Comparison of ENCODE assay signal across 10 cellular contexts in genomic region chr1:1359668-1360468, GRCh38. TPM values are rescaled to one million over a fixed set of nuclear protein-coding genes. Genes with fewer than 3 reads are reported as not detected.
DNase-seq lines count a peak whose midpoint lies in the region; ATAC-seq and TF ChIP-seq lines count a peak whose summit lies in the region.
"Had no signal": no experiment of that assay in that cellular context is flagged by ENCODE, and none has a peak within 500 bp of the region (broad histone marks: within the 10 kb centered on the region; RNA-seq: fewer than 3 reads in every experiment).

No MANE protein-coding gene starts in this region.

- no peak for ATAC-seq in CD8-positive, alpha-beta T cell
- ATAC-seq in GM18520 (IDR thresholded peaks at IDR 0.05; ENCODE audit: unreplicated experiment) (no peak), GM21423 (IDR thresholded peaks at IDR 0.05; ENCODE audit: unreplicated experiment) (no peak)

- H3F3A ChIP-seq in SK-N-SH (replicated peaks; ENCODE audit: insufficient read depth), result peaks cover 7% of the 10 kb centered on the region

- H3K79me2 ChIP-seq in SK-N-SH (ENCODE audit: insufficient read depth), result no peaks in the 10 kb centered on the region

- no peaks in the 10 kb centered on the region for H3K9me3 Mint-ChIP-seq in CD8-positive, alpha-beta T cell
- H3K9me3 Mint-ChIP-seq in glutamatergic neuron (ENCODE audit: unreplicated experiment), result peaks cover 2% of the 10 kb centered on the region
- H3K9me3 Mint-ChIP-seq in CD8-positive, alpha-beta memory T cell, result no peaks in the 10 kb centered on the region

- peak in 1 of 2 experiments; percentile 57; a peak in 1 of 4 replicates for TF ChIP-seq EP300 in SK-N-SH (IDR thresholded peaks at IDR 0.05; ENCODE audit: borderline replicate concordance in 1 of 2, low read depth in 1 of 2, low read length in 1 of 2)

- TF ChIP-seq RAD21 in SK-N-SH (IDR thresholded peaks at IDR 0.05; ENCODE audit: low read length), result no peak

- H3K4me1 ChIP-seq in CD8-positive, alpha-beta T cell (ENCODE audit: insufficient read depth, low read length), result peaks cover 27% of the 10 kb centered on the region
- peaks cover 20 to 40% of the 10 kb centered on the region in 2 experiments; a peak in 3 of 4 replicates for H3K4me1 ChIP-seq in SK-N-SH (ENCODE audit: control insufficient read depth in 1 of 2, insufficient read depth in 2 of 2, low read depth in 1 of 2, low read length in 1 of 2)
- peaks cover 10% of the 10 kb centered on the region for H3K4me1 ChIP-seq in CD8-positive, alpha-beta memory T cell (ENCODE audit: insufficient read depth, low read length)

- no peaks in the 10 kb centered on the region for H3K27me3 ChIP-seq in CD8-positive, alpha-beta T cell (ENCODE audit: insufficient read depth, low read length)
- H3K27me3 ChIP-seq in SK-N-SH (ENCODE audit: insufficient read depth), result no peaks in the 10 kb centered on the region
- H3K27me3 ChIP-seq in CD8-positive, alpha-beta memory T cell (ENCODE audit: insufficient read depth, low read length, poor library complexity, severe bottlenecking), result no peaks in the 10 kb centered on the region

- CTCF ChIA-PET in CD8-positive, alpha-beta T cell (lab: Charles Lee), result interaction anchor here (0.9 kb wide), 1 partner anchor 12 kb away, joined by 4 read pairs; no protein-coding TSS in a partner anchor
- CTCF ChIA-PET in SK-N-SH (lab: Yijun Ruan, JAX), result interaction anchor here (0.6 to 3.6 kb wide), 2 partner anchors 8 to 11 kb away, joined by 3 to 37 read pairs; no protein-coding TSS in a partner anchor
- CTCF ChIA-PET in CD8-positive, alpha-beta memory T cell (lab: Charles Lee), result interaction anchor here (0.7 kb wide), 1 partner anchor 12 kb away, joined by 3 read pairs; no protein-coding TSS in a partner anchor

- H3K27ac Mint-ChIP-seq in CD8-positive, alpha-beta T cell, result peak overlapping the region; percentile 70
- H3K27ac Mint-ChIP-seq in glutamatergic neuron (ENCODE audit: unreplicated experiment), result no peak overlapping the region
- H3K27ac Mint-ChIP-seq in CD8-positive, alpha-beta memory T cell, result peak overlapping the region in 2 of 8 donors; percentile 36 to 71

- intact Hi-C loops in CD8-positive, alpha-beta T cell (cut with DNase I, micrococcal nuclease), result loop anchor here in 1 of 2 experiments (1.0 kb wide), 1 partner anchor 11 kb away; no protein-coding TSS in a partner anchor

- peak overlapping the region; percentile 70 for H3K4me2 ChIP-seq in SK-N-SH

- H3K9me3 ChIP-seq in CD8-positive, alpha-beta T cell (ENCODE audit: low read length), result no peaks in the 10 kb centered on the region
- H3K9me3 ChIP-seq in SK-N-SH, result no peaks in the 10 kb centered on the region
- no peaks in the 10 kb centered on the region for H3K9me3 ChIP-seq in CD8-positive, alpha-beta memory T cell (ENCODE audit: low read length)

- H3K9ac ChIP-seq in SK-N-SH, result peak overlapping the region; percentile 67

- H3K4me3 ChIP-seq in CD8-positive, alpha-beta T cell (ENCODE audit: low read depth, low read length), result peak overlapping the region; percentile 37
- H3K4me3 ChIP-seq in SK-N-SH (ENCODE audit: low read depth in 2 of 2, low read length in 1 of 2), result no peak overlapping the region
- no peak overlapping the region for H3K4me3 ChIP-seq in CD8-positive, alpha-beta memory T cell (ENCODE audit: low read length)

- no peaks in the 10 kb centered on the region for H3K36me3 ChIP-seq in CD8-positive, alpha-beta T cell (ENCODE audit: insufficient read depth, low read length)
- H3K36me3 ChIP-seq in SK-N-SH (replicated peaks in 1 of 2; ENCODE audit: control insufficient read depth in 1 of 2, insufficient read depth in 2 of 2, low read length in 1 of 2), result no peaks in the 10 kb centered on the region
- no peaks in the 10 kb centered on the region for H3K36me3 ChIP-seq in CD8-positive, alpha-beta memory T cell (ENCODE audit: insufficient read depth, low read length)

- POLR2A ChIA-PET in CD8-positive, alpha-beta T cell (lab: Charles Lee), result interaction anchor here (1.7 kb wide), 1 partner anchor 15 kb away, joined by 5 read pairs; the partner anchor contains the start of gene AURKAIP1
- POLR2A ChIA-PET in SK-N-SH (lab: Yijun Ruan, JAX), result interaction anchor here (0.7 to 1.6 kb wide), 3 partner anchors 10 to 15 kb away, joined by 3 to 6 read pairs (median 3); partner anchors contain the start of gene AURKAIP1
- POLR2A ChIA-PET in CD8-positive, alpha-beta memory T cell (lab: Charles Lee), result no interaction called here

- peaks cover 24% of the 10 kb centered on the region for H3K4me1 Mint-ChIP-seq in CD8-positive, alpha-beta T cell (ENCODE audit: low read depth)
- peaks cover 11% of the 10 kb centered on the region for H3K4me1 Mint-ChIP-seq in glutamatergic neuron (ENCODE audit: low read depth, unreplicated experiment)
- H3K4me1 Mint-ChIP-seq in CD8-positive, alpha-beta memory T cell, result peaks cover 3 to 17% (median 5%) of the 10 kb centered on the region in 3 donors

- no peak for TF ChIP-seq CTCF in CD8-positive, alpha-beta T cell (IDR thresholded peaks at IDR 0.05)
- TF ChIP-seq CTCF in SK-N-SH (IDR thresholded peaks at IDR 0.05) (no peak), glutamatergic neuron (IDR thresholded peaks at IDR 0.05; ENCODE audit: partially characterized antibody, unreplicated experiment) (no peak)

- no peak overlapping the region for H2AFZ ChIP-seq in SK-N-SH (ENCODE audit: low read depth)

- H3K4me3 Mint-ChIP-seq in CD8-positive, alpha-beta T cell, result peak overlapping the region; percentile 62
- H3K4me3 Mint-ChIP-seq in glutamatergic neuron (ENCODE audit: unreplicated experiment), result no peak overlapping the region
- peak overlapping the region in 2 of 7 donors; percentile 64 to 68 for H3K4me3 Mint-ChIP-seq in CD8-positive, alpha-beta memory T cell

- WGBS in SK-N-SH (ENCODE audit: low lambda C conversion rate), result 31% methylated on average over 8 of the region's 28 CpGs

- DNase-seq in CD8-positive, alpha-beta T cell, result no peak
- peak; percentile 84 for DNase-seq in SK-N-SH
- DNase-seq in glutamatergic neuron, result peak; percentile 29
- peak; percentile 69 for DNase-seq in retina
- no peak for DNase-seq in SW 1271 (lab: John Stamatoyannopoulos, UW)
- no peak for DNase-seq in CD8-positive, alpha-beta memory T cell
- DNase-seq: DMS79 had no signal

- H3K27ac ChIP-seq in CD8-positive, alpha-beta T cell (ENCODE audit: low read depth, low read length), result no peak overlapping the region
- peak overlapping the region; percentile 88 to 98 for H3K27ac ChIP-seq in SK-N-SH (ENCODE audit: low read depth in 2 of 2, low read length in 1 of 2)
- no peak overlapping the region for H3K27ac ChIP-seq in CD8-positive, alpha-beta memory T cell (ENCODE audit: low read depth, low read length)

- no peaks in the 10 kb centered on the region for H3K9me2 ChIP-seq in SK-N-SH

- peaks cover 6% of the 10 kb centered on the region for H3K27me3 Mint-ChIP-seq in CD8-positive, alpha-beta T cell (ENCODE audit: low read depth)
- peaks cover 8% of the 10 kb centered on the region for H3K27me3 Mint-ChIP-seq in glutamatergic neuron (ENCODE audit: unreplicated experiment)
- peaks cover 9 to 18% of the 10 kb centered on the region in 2 donors for H3K27me3 Mint-ChIP-seq in CD8-positive, alpha-beta memory T cell

- H4K20me1 ChIP-seq in SK-N-SH (ENCODE audit: insufficient read depth), result no peaks in the 10 kb centered on the region

- no peaks in the 10 kb centered on the region for H3K36me3 Mint-ChIP-seq in CD8-positive, alpha-beta T cell
- no peaks in the 10 kb centered on the region for H3K36me3 Mint-ChIP-seq in glutamatergic neuron (ENCODE audit: unreplicated experiment)
- no peaks in the 10 kb centered on the region for H3K36me3 Mint-ChIP-seq in CD8-positive, alpha-beta memory T cell

TF ChIP-seq in SK-N-SH, 30 proteins besides CTCF, POLR2A, EP300 and RAD21 (continues in another document):
- TF ChIP-seq TCF12 (IDR thresholded peaks at IDR 0.05) (peak; percentile 78), CHD2 (IDR thresholded peaks at IDR 0.05; ENCODE audit: low read length, partially characterized antibody) (peak; percentile 66), POLR2AphosphoS5 (IDR thresholded peaks at IDR 0.05; ENCODE audit: low read depth, low read length) (0 out of 2 replicates have a peak, but pooled peaks have one; percentile 25)

RNA-seq across cellular contexts. Expression of gene MXRA8, which starts 1.5 kb away (rescaled TPM):
- total RNA-seq in CD8-positive, alpha-beta T cell, result 1 to 10 TPM; 7.5 to 9.3 TPM
- 2.5 and 3.8 TPM in 2 replicates for polyA plus RNA-seq in SK-N-SH (2012; rRNA removed)
- polyA plus RNA-seq in SK-N-SH (2012; cell fraction: cytosol; rRNA removed), result 0.90 and 1.8 TPM in 2 replicates
- polyA plus RNA-seq in SK-N-SH (2012; cell fraction: nucleus; rRNA removed), result 14.2 and 20.4 TPM in 2 replicates
- total RNA-seq in glutamatergic neuron (ENCODE audit: unreplicated experiment), result 7.7 TPM
- total RNA-seq in CD8-positive, alpha-beta memory T cell, result under 1 TPM; 0.26 to 0.29 TPM
- 0.61 TPM for polyA plus RNA-seq in CD8-positive, alpha-beta memory T cell
- total RNA-seq: SK-MEL-5 had no signal

RNA-seq across cellular contexts. Expression of gene DVL1, which starts 10.7 kb away (rescaled TPM):
- total RNA-seq in CD8-positive, alpha-beta T cell, result 10 to 100 TPM; 44.5 to 45.5 TPM
- polyA plus RNA-seq in SK-N-SH (2012; rRNA removed), result 31.3 and 32.0 TPM in 2 replicates
- 7.9 and 13.4 TPM in 2 replicates for polyA plus RNA-seq in SK-N-SH (2012; cell fraction: cytosol; rRNA removed)
- 145 and 194 TPM in 2 replicates for polyA plus RNA-seq in SK-N-SH (2012; cell fraction: nucleus; rRNA removed)
- total RNA-seq in glutamatergic neuron (ENCODE audit: unreplicated experiment), result 124 TPM
- 10 to 100 TPM; 39.7 to 41.1 TPM for total RNA-seq in CD8-positive, alpha-beta memory T cell
- 1.6 TPM for polyA plus RNA-seq in CD8-positive, alpha-beta memory T cell

RNA-seq across cellular contexts. Expression of gene AURKAIP1, which starts 15.1 kb away (rescaled TPM):
- 10 to 100 TPM; 58.4 to 62.6 TPM for total RNA-seq in CD8-positive, alpha-beta T cell
- 175 and 214 TPM in 2 replicates for polyA plus RNA-seq in SK-N-SH (2012; rRNA removed)
- polyA plus RNA-seq in SK-N-SH (2012; cell fraction: cytosol; rRNA removed), result 124 and 141 TPM in 2 replicates
- 147 and 267 TPM in 2 replicates for polyA plus RNA-seq in SK-N-SH (2012; cell fraction: nucleus; rRNA removed)
- 130 TPM for total RNA-seq in glutamatergic neuron (ENCODE audit: unreplicated experiment)
- 100 to 1,000 TPM; 159 to 169 TPM for total RNA-seq in CD8-positive, alpha-beta memory T cell
- 157 TPM for polyA plus RNA-seq in CD8-positive, alpha-beta memory T cell

RNA-seq across cellular contexts. Expression of gene TAS1R3, which starts 28.8 kb away (rescaled TPM):
- under 1 TPM; 0.58 to 0.73 TPM for total RNA-seq in CD8-positive, alpha-beta T cell
- polyA plus RNA-seq in SK-N-SH (2012; rRNA removed), result 0.06 and 0.08 TPM in 2 replicates
- polyA plus RNA-seq in SK-N-SH (2012; cell fraction: cytosol; rRNA removed), result 0.03 TPM in 1 of 2 replicates, not detected in the other
- 0.55 and 0.62 TPM in 2 replicates for polyA plus RNA-seq in SK-N-SH (2012; cell fraction: nucleus; rRNA removed)
- total RNA-seq in glutamatergic neuron (ENCODE audit: unreplicated experiment), result 1.3 TPM
- under 1 TPM; 0.53 to 0.62 TPM for total RNA-seq in CD8-positive, alpha-beta memory T cell
- 0.28 TPM for polyA plus RNA-seq in CD8-positive, alpha-beta memory T cell
- total RNA-seq: SK-MEL-5 had no signal

RNA-seq across cellular contexts. Expression of gene CPTP, which starts 35.3 kb away (rescaled TPM):
- total RNA-seq in CD8-positive, alpha-beta T cell, result 1 to 10 TPM; 7.3 to 7.9 TPM
- 12.3 and 13.4 TPM in 2 replicates for polyA plus RNA-seq in SK-N-SH (2012; rRNA removed)
- polyA plus RNA-seq in SK-N-SH (2012; cell fraction: cytosol; rRNA removed), result 5.8 and 11.0 TPM in 2 replicates
- polyA plus RNA-seq in SK-N-SH (2012; cell fraction: nucleus; rRNA removed), result 9.9 and 14.4 TPM in 2 replicates
- 18.7 TPM for total RNA-seq in glutamatergic neuron (ENCODE audit: unreplicated experiment)
- 10 to 100 TPM; 17.6 to 18.3 TPM for total RNA-seq in CD8-positive, alpha-beta memory T cell
- 23.6 TPM for polyA plus RNA-seq in CD8-positive, alpha-beta memory T cell

Comparison
In these comparisons a context has a peak if more than half of its experiments do, and no peak if none do; other contexts are left out.
1. DNase-seq: peak in SK-N-SH (single experiment), glutamatergic neuron (single experiment) and retina (single experiment); none in CD8-positive, alpha-beta T cell (0 of 7), SW 1271 (0 of 2) and CD8-positive, alpha-beta memory T cell (0 of 5).
2. H3K27ac ChIP-seq: peak in SK-N-SH (2 of 2); none in CD8-positive, alpha-beta T cell (single experiment) and CD8-positive, alpha-beta memory T cell (single experiment).